ENCODE assay signal across 10 cellular contexts in genomic region chr3:61563614-61564404, GRCh38. TPM values are rescaled to one million over a fixed set of nuclear protein-coding genes. Genes with fewer than 3 reads are reported as not detected.
DNase-seq lines count a peak whose midpoint lies in the region; ATAC-seq and TF ChIP-seq lines count a peak whose summit lies in the region.
"Had no signal": no experiment of that assay in that cellular context is flagged by ENCODE, and none has a peak within 500 bp of the region (broad histone marks: within the 10 kb centered on the region; RNA-seq: fewer than 3 reads in every experiment).

No MANE protein-coding gene starts in this region.

- no peaks in the 10 kb centered on the region for H3K27me3 ChIP-seq in cardiac muscle cell
- peaks cover 10% of the 10 kb centered on the region for H3K27me3 ChIP-seq in ectodermal cell (ENCODE audit: control insufficient read depth, insufficient read depth, low read length, poor library complexity, severe bottlenecking)
- peaks cover 0 to 3% of the 10 kb centered on the region in 2 donors for H3K27me3 ChIP-seq in mucosa of rectum (ENCODE audit: control insufficient read depth in 2 of 2, insufficient read depth in 2 of 2, low read length in 2 of 2)

- H3K9ac ChIP-seq in mucosa of rectum (ENCODE audit: low read depth in 1 of 2, low read length in 2 of 2): peak overlapping the region; percentile 5 to 71

- intact Hi-C loops in Right ventricle myocardium inferior (cut with DNase I): loop anchor here (2.0 to 5.0 kb wide), 4 partner anchors 158 to 623 kb away; no protein-coding TSS in a partner anchor

- no peak overlapping the region for H3K27ac ChIP-seq in cardiac muscle cell
- no peak overlapping the region for H3K27ac ChIP-seq in ectodermal cell (ENCODE audit: insufficient read depth, low read depth, low read length, poor library complexity, severe bottlenecking)
- H3K27ac ChIP-seq in mucosa of rectum (ENCODE audit: low read depth in 2 of 2, low read length in 2 of 2): no peak overlapping the region
- H3K27ac ChIP-seq in urinary bladder (ENCODE audit: low read depth): no peak overlapping the region

- peaks cover 3% of the 10 kb centered on the region for H3K4me1 ChIP-seq in cardiac muscle cell (ENCODE audit: low read depth)
- H3K4me1 ChIP-seq in ectodermal cell (ENCODE audit: control insufficient read depth, insufficient read depth, low read length): no peaks in the 10 kb centered on the region
- H3K4me1 ChIP-seq in mucosa of rectum (ENCODE audit: control insufficient read depth in 2 of 2, insufficient read depth in 2 of 2, low read length in 2 of 2): peaks cover 15 to 17% of the 10 kb centered on the region in 2 donors
- no peaks in the 10 kb centered on the region for H3K4me1 ChIP-seq in urinary bladder (ENCODE audit: insufficient read depth)

- TF ChIP-seq CTCF in cardiac muscle cell (IDR thresholded peaks at IDR 0.05; ENCODE audit: low read depth, low read length): no peak

- H3K9me3 ChIP-seq in cardiac muscle cell (ENCODE audit: low read depth): no peaks in the 10 kb centered on the region
- no peaks in the 10 kb centered on the region for H3K9me3 ChIP-seq in ectodermal cell (ENCODE audit: control insufficient read depth, low read length)
- H3K9me3 ChIP-seq in mucosa of rectum (ENCODE audit: control insufficient read depth in 2 of 2, low read length in 2 of 2): no peaks in the 10 kb centered on the region

- 1% methylated on average over 42 of the region's 43 CpGs for WGBS in ectodermal cell, 2 experiments
- WGBS in urinary bladder: 6% methylated on average over 42 of the region's 43 CpGs

- H3K36me3 ChIP-seq in cardiac muscle cell (no peaks in the 10 kb centered on the region), ectodermal cell (ENCODE audit: control insufficient read depth, insufficient read depth, low read length) (no peaks in the 10 kb centered on the region), mucosa of rectum (ENCODE audit: control insufficient read depth in 2 of 2, insufficient read depth in 2 of 2, low read length in 2 of 2) (no peaks in the 10 kb centered on the region), urinary bladder (ENCODE audit: insufficient read depth) (no peaks in the 10 kb centered on the region)

- no peak for ATAC-seq in Right ventricle myocardium inferior
- ATAC-seq in HG03159 (IDR thresholded peaks at IDR 0.05; ENCODE audit: unreplicated experiment): no peak
- no peak for ATAC-seq in HG02852 (IDR thresholded peaks at IDR 0.05; ENCODE audit: unreplicated experiment)

- H3K4me3 ChIP-seq in cardiac muscle cell: peak overlapping the region; percentile 90
- H3K4me3 ChIP-seq in ectodermal cell (ENCODE audit: insufficient read depth, low read depth, low read length): peak overlapping the region; percentile 92
- peak overlapping the region; percentile 83 to 85 for H3K4me3 ChIP-seq in mucosa of rectum (ENCODE audit: low read length in 2 of 2)
- peak overlapping the region; percentile 66 for H3K4me3 ChIP-seq in urinary bladder (ENCODE audit: low read depth, low read length)

- DNase-seq in cardiac muscle cell (ENCODE audit: low read depth in 1 of 2, low spot score in 1 of 2) (peak in 1 of 2 donors; percentile 48), Right ventricle myocardium inferior (ENCODE audit: missing footprints) (no peak), H4 (ENCODE audit: low spot score) (no peak)
- DNase-seq: stimulated activated CD4-positive, alpha-beta T cell treated with anti-CD3 and anti-CD28 coated beads, Interleukin-4, amount 100 ng/mL, for 24 hours had no signal

RNA-seq across cellular contexts. Expression of gene PTPRG, which starts 2.4 kb away (rescaled TPM):
- total RNA-seq in cardiac muscle cell (35.1 and 45.7 TPM in 2 replicates), Right ventricle myocardium inferior (34.1 TPM), urinary bladder (95.3 TPM)
- polyA plus RNA-seq in cardiac muscle cell (15.2 and 19.0 TPM in 2 replicates), urinary bladder (22.7 TPM)
- polyA plus RNA-seq in ectodermal cell (2013, experiment 1 of 4): 32.2 TPM
- polyA plus RNA-seq in ectodermal cell (2013, experiment 2 of 4): 35.1 TPM
- 27.4 TPM for polyA plus RNA-seq in ectodermal cell (2013, experiment 3 of 4)
- polyA plus RNA-seq in ectodermal cell (2013, experiment 4 of 4): 31.3 TPM
- total RNA-seq in H4 (2014; rRNA removed; shearing (Covaris generic)): 15.7 and 16.1 TPM in 2 replicates
- polyA plus RNA-seq: CD14-positive monocyte had no signal
